ENCODE assay signal across 24 cellular contexts in the genomic region with DNA sequence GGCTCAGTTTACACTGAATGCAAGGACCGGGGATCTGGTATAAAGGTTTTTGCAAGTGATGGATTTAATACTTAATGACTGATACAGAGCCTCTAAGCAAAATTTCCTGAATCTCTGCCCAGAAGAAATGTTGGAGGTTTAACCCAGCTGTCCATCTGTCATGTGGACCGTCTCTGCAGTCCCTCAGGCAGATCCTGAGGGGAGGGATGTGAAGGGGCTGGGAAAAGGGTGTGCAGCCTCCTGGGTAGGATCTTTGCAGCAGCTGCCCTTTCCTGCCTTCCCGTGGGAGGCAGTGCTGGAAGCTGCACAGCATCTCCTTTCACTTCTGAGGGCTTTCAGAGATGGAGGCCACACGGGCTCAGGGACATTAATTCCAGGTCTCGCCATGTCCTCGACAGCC.
"Had no signal": no experiment of that assay in that cellular context is flagged by ENCODE, and none has a peak within 500 bp of the region (broad histone marks: within the 10 kb centered on the region; RNA-seq: fewer than 3 reads in every experiment).

No MANE protein-coding gene starts in this region.

- H3K27ac ChIP-seq: epithelial cell of prostate, esophagus squamous epithelium, gastroesophageal sphincter, parathyroid adenoma, prostate gland, right lobe of liver, skin epidermis, testis, tibial nerve, upper lobe of right lung, vagina had no signal

- H3K27ac Mint-ChIP-seq: dendritic cell treated with granulocyte-macrophage colony-stimulating factor and Interleukin-4, amounts not matched to agents 40 ng/mL and 50 ng/mL, for 4 days; effector memory CD8-positive, alpha-beta T cell; immature natural killer cell; naive B cell; nephron progenitor cell; stimulated activated naive B cell treated with anti-CD40 and anti-IgM and Interleukin-4, amounts not matched to agents 10 μg/mL and 1 μg/mL and 100 μg/mL, for 72 hours; stimulated activated naive CD8-positive, alpha-beta T cell treated with anti-CD3 and anti-CD28 coated beads, Interleukin-15, amount 100 ng/mL, for 72 hours had no signal

- H3K4me3 Mint-ChIP-seq: dendritic cell treated with granulocyte-macrophage colony-stimulating factor and Interleukin-4, amounts not matched to agents 40 ng/mL and 50 ng/mL, for 4 days; effector memory CD8-positive, alpha-beta T cell; immature natural killer cell; nephron progenitor cell; stimulated activated naive B cell treated with anti-CD40 and anti-IgM and Interleukin-4, amounts not matched to agents 10 μg/mL and 1 μg/mL and 100 μg/mL, for 72 hours; stimulated activated naive CD8-positive, alpha-beta T cell treated with anti-CD3 and anti-CD28 coated beads, Interleukin-15, amount 100 ng/mL, for 72 hours had no signal

- DNase-seq: effector memory CD8-positive, alpha-beta T cell; esophagus squamous epithelium; foreskin fibroblast; immature natural killer cell; left ventricle myocardium superior; mesenchymal stem cell; midbrain; naive B cell; nephron progenitor cell; right lobe of liver; stimulated activated CD4-positive, alpha-beta T cell treated with anti-CD3 and anti-CD28 coated beads, Interleukin-2, amount 100 ng/mL, for 24 hours; stimulated activated CD4-positive, alpha-beta T cell treated with anti-CD3 and anti-CD28 coated beads, Interleukin-4, amount 100 ng/mL, for 4 hours; stimulated activated naive B cell treated with anti-CD40 and anti-IgM and Interleukin-4, amounts not matched to agents 10 μg/mL and 1 μg/mL and 100 μg/mL, for 72 hours; stimulated activated naive CD8-positive, alpha-beta T cell treated with anti-CD3 and anti-CD28 coated beads, Interleukin-15, amount 100 ng/mL, for 72 hours; testis; upper lobe of right lung had no signal

- H3K27me3 Mint-ChIP-seq: dendritic cell treated with granulocyte-macrophage colony-stimulating factor and Interleukin-4, amounts not matched to agents 40 ng/mL and 50 ng/mL, for 4 days; effector memory CD8-positive, alpha-beta T cell; stimulated activated naive B cell treated with anti-CD40 and anti-IgM and Interleukin-4, amounts not matched to agents 10 μg/mL and 1 μg/mL and 100 μg/mL, for 72 hours had no signal

- ATAC-seq: effector memory CD8-positive, alpha-beta T cell; gastroesophageal sphincter; left ventricle myocardium superior; right lobe of liver; stimulated activated naive B cell treated with anti-CD40 and anti-IgM and Interleukin-4, amounts not matched to agents 10 μg/mL and 1 μg/mL and 100 μg/mL, for 72 hours; stimulated activated naive CD8-positive, alpha-beta T cell treated with anti-CD3 and anti-CD28 coated beads, Interleukin-15, amount 100 ng/mL, for 72 hours; upper lobe of right lung had no signal

- H3K4me1 Mint-ChIP-seq: stimulated activated naive CD8-positive, alpha-beta T cell treated with anti-CD3 and anti-CD28 coated beads, Interleukin-15, amount 100 ng/mL, for 72 hours had no signal

- H3K36me3 Mint-ChIP-seq: immature natural killer cell; naive B cell; stimulated activated naive B cell treated with anti-CD40 and anti-IgM and Interleukin-4, amounts not matched to agents 10 μg/mL and 1 μg/mL and 100 μg/mL, for 72 hours had no signal
